In the genomic region with DNA sequence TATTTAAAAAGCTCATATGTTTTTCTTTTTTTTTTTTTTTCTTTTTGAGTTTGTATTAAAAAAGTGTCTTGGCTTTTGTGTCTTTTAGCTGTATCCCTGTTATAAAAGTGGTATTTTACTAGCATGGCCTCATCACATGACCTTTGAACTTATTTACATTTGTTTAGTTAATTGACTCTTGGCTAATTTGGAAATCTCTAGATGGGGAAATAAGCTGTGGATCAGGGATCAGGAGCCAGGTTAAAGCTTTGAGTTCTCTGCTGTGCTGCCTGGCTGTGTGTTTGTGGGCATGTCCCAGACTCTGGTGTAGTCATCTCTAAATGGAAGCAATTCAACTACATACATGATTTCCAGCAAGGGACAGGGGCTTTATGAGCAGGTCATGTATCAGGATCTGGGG, we compare ENCODE assay signal across 18 cellular contexts.
"Had no signal": no experiment of that assay in that cellular context is flagged by ENCODE, and none has a peak within 500 bp of the region (broad histone marks: within the 10 kb centered on the region; RNA-seq: fewer than 3 reads in every experiment).

No MANE protein-coding gene starts in this region.

- H3K27me3 ChIP-seq: upper lobe of right lung had no signal

- H3K4me3 ChIP-seq: lung, prostate gland, upper lobe of right lung had no signal

- FAIRE-seq: endometrium, keratinocyte had no signal

- H3K4me1 ChIP-seq: prostate gland, upper lobe of right lung had no signal

- H3K9me3 ChIP-seq: prostate gland, upper lobe of right lung had no signal

- ATAC-seq: activated naive CD8-positive, alpha-beta T cell treated with anti-CD3 and anti-CD28 coated beads, Interleukin-2, amount 50 U/mL, for 24 hours; left colon; naive thymus-derived CD4-positive, alpha-beta T cell; stimulated activated naive CD8-positive, alpha-beta T cell treated with anti-CD3 and anti-CD28 coated beads, Interleukin-15, Interleukin-2, amounts not matched to agents 100 U/mL and 50 U/mL, for 24 hours; upper lobe of right lung had no signal

- H3K36me3 ChIP-seq: prostate gland, upper lobe of right lung had no signal

- DNase-seq: activated CD4-positive, alpha-beta T cell treated with anti-CD3 and anti-CD28 coated beads for 4 hours; activated CD4-positive, alpha-beta T cell treated with anti-CD3 and anti-CD28 coated beads, Interleukin-2, amount 50 U/mL, for 48 hours; activated CD4-positive, CD25-positive, alpha-beta regulatory T cell; activated effector memory CD4-positive, alpha-beta T cell treated with anti-CD3 and anti-CD28 coated beads, Interleukin-2, amount 50 U/mL, for 16 hours; activated naive CD4-positive, alpha-beta T cell treated with anti-CD3 and anti-CD28 coated beads, Interleukin-2, amount 50 U/mL, for 16 hours; activated naive CD8-positive, alpha-beta T cell treated with anti-CD3 and anti-CD28 coated beads, Interleukin-2, amount 50 U/mL, for 24 hours; effector CD4-positive, alpha-beta T cell; left colon; naive thymus-derived CD4-positive, alpha-beta T cell; stimulated activated CD4-positive, alpha-beta T cell treated with anti-CD3 and anti-CD28 coated beads, Interleukin-12 subunit alpha, Interleukin-12 subunit beta, amount 100 ng/mL, for 4 hours; stimulated activated CD4-positive, alpha-beta T cell treated with anti-CD3 and anti-CD28 coated beads, Interleukin-4, amount 100 ng/mL, for 4 hours; stimulated activated naive CD8-positive, alpha-beta T cell treated with anti-CD3 and anti-CD28 coated beads, Interleukin-15, Interleukin-2, amounts not matched to agents 100 U/mL and 50 U/mL, for 24 hours; T1000; upper lobe of right lung had no signal

- H3K27ac ChIP-seq: upper lobe of right lung had no signal
